Comparison of ENCODE assay signal across 8 cellular contexts in genomic region chr1:224432141-224432540, GRCh38. TPM values are rescaled to one million over a fixed set of nuclear protein-coding genes. Genes with fewer than 3 reads are reported as not detected.
DNase-seq lines count a peak whose midpoint lies in the region; ATAC-seq and TF ChIP-seq lines count a peak whose summit lies in the region.

No MANE protein-coding gene starts in this region.

- intact Hi-C loops in activated CD4-positive, alpha-beta T cell treated with anti-CD3 and anti-CD28 coated beads, Interleukin-2, amount 10 ng/mL, durations not matched to agents 24 days and 14 days (cut with micrococcal nuclease) = loop anchor here (2.0 to 10.0 kb wide), 8 partner anchors 101 to 1013 kb away; partner anchors contain the start of genes DEGS1, FBXO28, NVL and TP53BP2
- intact Hi-C loops in activated T-helper 2 cell treated with anti-CD3 and anti-CD28 coated beads, Interferon-gamma antibody, Interleukin-2, Interleukin-4, amounts not matched to agents 10 μg/mL and 5 μg/mL and 100 μg/mL, durations not matched to agents 14 hours and 24 hours and 36 hours (cut with micrococcal nuclease) = loop anchor here (2.0 to 10.0 kb wide), 4 partner anchors 51 to 993 kb away; partner anchors contain the start of genes DEGS1 and LBR

- H3K4me3 Mint-ChIP-seq in activated CD4-positive, alpha-beta T cell treated with anti-CD3 and anti-CD28 coated beads, Interleukin-2, amount 10 ng/mL, durations not matched to agents 24 days and 14 days = peak overlapping the region; percentile 87
- peak overlapping the region; percentile 87 for H3K4me3 Mint-ChIP-seq in activated T-helper 2 cell treated with anti-CD3 and anti-CD28 coated beads, Interferon-gamma antibody, Interleukin-2, Interleukin-4, amounts not matched to agents 10 μg/mL and 5 μg/mL and 100 μg/mL, durations not matched to agents 14 hours and 24 hours and 36 hours (ENCODE audit: low read depth)

- no peaks in the 10 kb centered on the region for H3K27me3 Mint-ChIP-seq in activated CD4-positive, alpha-beta T cell treated with anti-CD3 and anti-CD28 coated beads, Interleukin-2, amount 10 ng/mL, durations not matched to agents 24 days and 14 days
- no peaks in the 10 kb centered on the region for H3K27me3 Mint-ChIP-seq in activated T-helper 2 cell treated with anti-CD3 and anti-CD28 coated beads, Interferon-gamma antibody, Interleukin-2, Interleukin-4, amounts not matched to agents 10 μg/mL and 5 μg/mL and 100 μg/mL, durations not matched to agents 14 hours and 24 hours and 36 hours (ENCODE audit: low read depth)

- peaks cover 46% of the 10 kb centered on the region for H3K36me3 Mint-ChIP-seq in activated CD4-positive, alpha-beta T cell treated with anti-CD3 and anti-CD28 coated beads, Interleukin-2, amount 10 ng/mL, durations not matched to agents 24 days and 14 days (ENCODE audit: low read depth)
- peaks cover 49% of the 10 kb centered on the region for H3K36me3 Mint-ChIP-seq in activated T-helper 2 cell treated with anti-CD3 and anti-CD28 coated beads, Interferon-gamma antibody, Interleukin-2, Interleukin-4, amounts not matched to agents 10 μg/mL and 5 μg/mL and 100 μg/mL, durations not matched to agents 14 hours and 24 hours and 36 hours (ENCODE audit: low read depth)

- H3K36me3 ChIP-seq in iPS-18a (ENCODE audit: control insufficient read depth, low read depth, low read length) (peaks cover 48% of the 10 kb centered on the region), suprapubic skin (peaks cover 7% of the 10 kb centered on the region)

- TF ChIP-seq CTCF in suprapubic skin (IDR thresholded peaks at IDR 0.05) = no peak

- WGBS in suprapubic skin = 17% methylated on average over 2 of the region's 2 CpGs

- H3K27ac ChIP-seq in iPS-18a (ENCODE audit: low read length) (no peak overlapping the region), suprapubic skin (peak overlapping the region; percentile 99)

- H3K9ac ChIP-seq in iPS-18a (ENCODE audit: low read length) = peak overlapping the region; percentile 20

- H3K4me3 ChIP-seq in iPS-18a (ENCODE audit: low read length) (peak overlapping the region; percentile 93), suprapubic skin (peak overlapping the region; percentile 88)

- peaks cover 29% of the 10 kb centered on the region for H3K4me1 ChIP-seq in iPS-18a (ENCODE audit: control insufficient read depth, low read depth, low read length)
- H3K4me1 ChIP-seq in suprapubic skin = peaks cover 55% of the 10 kb centered on the region

- peak overlapping the region; percentile 87 for H3K27ac Mint-ChIP-seq in activated CD4-positive, alpha-beta T cell treated with anti-CD3 and anti-CD28 coated beads, Interleukin-2, amount 10 ng/mL, durations not matched to agents 24 days and 14 days
- H3K27ac Mint-ChIP-seq in activated T-helper 2 cell treated with anti-CD3 and anti-CD28 coated beads, Interferon-gamma antibody, Interleukin-2, Interleukin-4, amounts not matched to agents 10 μg/mL and 5 μg/mL and 100 μg/mL, durations not matched to agents 14 hours and 24 hours and 36 hours = peak overlapping the region; percentile 77

- H3K9me3 Mint-ChIP-seq in activated CD4-positive, alpha-beta T cell treated with anti-CD3 and anti-CD28 coated beads, Interleukin-2, amount 10 ng/mL, durations not matched to agents 24 days and 14 days = no peaks in the 10 kb centered on the region
- H3K9me3 Mint-ChIP-seq in activated T-helper 2 cell treated with anti-CD3 and anti-CD28 coated beads, Interferon-gamma antibody, Interleukin-2, Interleukin-4, amounts not matched to agents 10 μg/mL and 5 μg/mL and 100 μg/mL, durations not matched to agents 14 hours and 24 hours and 36 hours = no peaks in the 10 kb centered on the region

- H3K9me3 ChIP-seq in iPS-18a (ENCODE audit: control insufficient read depth, low read depth, low read length) (no peaks in the 10 kb centered on the region), suprapubic skin (no peaks in the 10 kb centered on the region)

- ATAC-seq in GM18511 (IDR thresholded peaks at IDR 0.05; ENCODE audit: unreplicated experiment) = no peak
- ATAC-seq in HG03039 (IDR thresholded peaks at IDR 0.05; ENCODE audit: unreplicated experiment) = no peak

- H3K4me1 Mint-ChIP-seq in activated CD4-positive, alpha-beta T cell treated with anti-CD3 and anti-CD28 coated beads, Interleukin-2, amount 10 ng/mL, durations not matched to agents 24 days and 14 days = peaks cover 49% of the 10 kb centered on the region
- H3K4me1 Mint-ChIP-seq in activated T-helper 2 cell treated with anti-CD3 and anti-CD28 coated beads, Interferon-gamma antibody, Interleukin-2, Interleukin-4, amounts not matched to agents 10 μg/mL and 5 μg/mL and 100 μg/mL, durations not matched to agents 14 hours and 24 hours and 36 hours (ENCODE audit: low read depth) = peaks cover 49% of the 10 kb centered on the region

- H3K27me3 ChIP-seq in iPS-18a (ENCODE audit: control insufficient read depth, insufficient read depth, low read length) (no peaks in the 10 kb centered on the region), suprapubic skin (no peaks in the 10 kb centered on the region)

- DNase-seq in activated CD4-positive, alpha-beta T cell treated with anti-CD3 and anti-CD28 coated beads, Interleukin-2, amount 10 ng/mL, durations not matched to agents 24 days and 14 days = no peak
- no peak for DNase-seq in activated CD4-positive, alpha-beta T cell treated with anti-CD3 and anti-CD28 coated beads for 48 hours
- no peak for DNase-seq in activated T-helper 2 cell treated with anti-CD3 and anti-CD28 coated beads, Interferon-gamma antibody, Interleukin-2, Interleukin-4, amounts not matched to agents 10 μg/mL and 5 μg/mL and 100 μg/mL, durations not matched to agents 14 hours and 24 hours and 36 hours (ENCODE audit: low spot score)
- no peak for DNase-seq in suprapubic skin (ENCODE audit: low spot score in 2 of 2)
- no peak for DNase-seq in anterior cingulate cortex (lab: John Stamatoyannopoulos, UW)

- no peak for TF ChIP-seq POLR2A in suprapubic skin (IDR thresholded peaks at IDR 0.05)

- no peak for TF ChIP-seq EP300 in suprapubic skin (IDR thresholded peaks at IDR 0.05)

RNA-seq across cellular contexts. Expression of gene WDR26, which starts 2.5 kb away (rescaled TPM):
- total RNA-seq in activated CD4-positive, alpha-beta T cell treated with anti-CD3 and anti-CD28 coated beads, Interleukin-2, amount 10 ng/mL, durations not matched to agents 24 days and 14 days = 81.0 and 90.9 TPM in 2 replicates
- total RNA-seq in activated T-helper 2 cell treated with anti-CD3 and anti-CD28 coated beads, Interferon-gamma antibody, Interleukin-2, Interleukin-4, amounts not matched to agents 10 μg/mL and 5 μg/mL and 100 μg/mL, durations not matched to agents 14 hours and 24 hours and 36 hours = 80.5 and 82.0 TPM in 2 replicates
- total RNA-seq in suprapubic skin = 100 to 1,000 TPM in 3 of 4 donors, 10 to 100 TPM in 1; 92.4 to 174 (median 111) TPM
